In genomic region chr6:156809034-156809433, GRCh38 we compare ENCODE assay signal across 9 cellular contexts. TPM values are rescaled to one million over a fixed set of nuclear protein-coding genes. Genes with fewer than 3 reads are reported as not detected.
DNase-seq lines count a peak whose midpoint lies in the region; ATAC-seq, FAIRE-seq and TF ChIP-seq lines count a peak whose summit lies in the region.
"Had no signal": no experiment of that assay in that cellular context is flagged by ENCODE, and none has a peak within 500 bp of the region (broad histone marks: within the 10 kb centered on the region; RNA-seq: fewer than 3 reads in every experiment).

No MANE protein-coding gene starts in this region.

- peaks cover 83% of the 10 kb centered on the region for H3K4me1 Mint-ChIP-seq in stimulated activated naive CD8-positive, alpha-beta T cell treated with anti-CD3 and anti-CD28 coated beads, Interleukin-15, amount 100 ng/mL, for 72 hours

- no peaks in the 10 kb centered on the region for H3K9me3 ChIP-seq in small intestine (ENCODE audit: control insufficient read depth, low read depth)

- H3K27ac ChIP-seq in small intestine (ENCODE audit: low read depth in 1 of 2, low read length in 1 of 2): no peak overlapping the region
- H3K27ac ChIP-seq: KMS-11 had no signal

- peak; percentile 69 for ATAC-seq in GM21717 (IDR thresholded peaks at IDR 0.05; ENCODE audit: unreplicated experiment)
- ATAC-seq in esophagus mucosa: peak; percentile 51
- ATAC-seq in stimulated activated naive CD8-positive, alpha-beta T cell treated with anti-CD3 and anti-CD28 coated beads, Interleukin-15, amount 100 ng/mL, for 72 hours: peak; percentile 64

- no peak overlapping the region for H3K4me3 ChIP-seq in small intestine (ENCODE audit: low read depth in 1 of 2, low read length in 2 of 2)

- 0 out of 2 replicates have a peak, but pooled peaks have one; percentile 23 for TF ChIP-seq POLR2A in GM12891 (IDR thresholded peaks at IDR 0.05; ENCODE audit: low read depth, low read length)

- H3K27ac Mint-ChIP-seq in stimulated activated naive CD8-positive, alpha-beta T cell treated with anti-CD3 and anti-CD28 coated beads, Interleukin-15, amount 100 ng/mL, for 72 hours: no peak overlapping the region

- H3K4me3 Mint-ChIP-seq in stimulated activated naive CD8-positive, alpha-beta T cell treated with anti-CD3 and anti-CD28 coated beads, Interleukin-15, amount 100 ng/mL, for 72 hours: peak overlapping the region in 1 of 2 donors; percentile 36

- peaks cover 6 to 10% of the 10 kb centered on the region in 2 donors for H3K9me3 Mint-ChIP-seq in stimulated activated naive CD8-positive, alpha-beta T cell treated with anti-CD3 and anti-CD28 coated beads, Interleukin-15, amount 100 ng/mL, for 72 hours

- 58 to 77% (median 73%) methylated on average over 4 of the region's 4 CpGs for WGBS in small intestine, 3 donors

- peaks cover 3 to 10% of the 10 kb centered on the region in 2 donors for H3K4me1 ChIP-seq in small intestine (ENCODE audit: control insufficient read depth in 2 of 2, insufficient read depth in 1 of 2, low read depth in 1 of 2, low read length in 1 of 2)

- no peaks in the 10 kb centered on the region for H3K27me3 Mint-ChIP-seq in stimulated activated naive CD8-positive, alpha-beta T cell treated with anti-CD3 and anti-CD28 coated beads, Interleukin-15, amount 100 ng/mL, for 72 hours

- FAIRE-seq in GM12891 (lab: Jason Lieb, UNC) (peak; percentile 87), small intestine (lab: Jason Lieb, UNC) (no peak)

- DNase-seq in GM12891 (ENCODE audit: insufficient read length, low spot score): no peak
- peak; percentile 20 for DNase-seq in LHCN-M2 (ENCODE audit: low read depth)
- no peak for DNase-seq in stimulated activated naive CD8-positive, alpha-beta T cell treated with anti-CD3 and anti-CD28 coated beads, Interleukin-15, amount 100 ng/mL, for 72 hours
- no peak for DNase-seq in activated effector memory CD4-positive, alpha-beta T cell treated with anti-CD3 and anti-CD28 coated beads, Interleukin-2, amount 50 U/mL, for 16 hours
- DNase-seq in small intestine: no peak
- DNase-seq in activated CD4-positive, CD25-positive, alpha-beta regulatory T cell (lab: John Stamatoyannopoulos, UW): no peak

- H3K36me3 ChIP-seq in small intestine (ENCODE audit: control insufficient read depth in 2 of 2, insufficient read depth in 2 of 2, low read length in 2 of 2): peaks cover 0 to 3% of the 10 kb centered on the region in 2 donors

- no peaks in the 10 kb centered on the region for H3K27me3 ChIP-seq in small intestine (ENCODE audit: control insufficient read depth in 2 of 2, insufficient read depth in 2 of 2, low read length in 2 of 2)

TF ChIP-seq in GM12891, 5 proteins besides CTCF, POLR2A, EP300 and RAD21:
- TF ChIP-seq POLR2AphosphoS5 (IDR thresholded peaks at IDR 0.05; ENCODE audit: low read depth, low read length) (no peak), TAF1 (IDR thresholded peaks at IDR 0.05; ENCODE audit: low read depth, low read length) (no peak), SPI1 (IDR thresholded peaks at IDR 0.05; ENCODE audit: low read depth, low read length) (no peak), POU2F2 (IDR thresholded peaks at IDR 0.05; ENCODE audit: low read depth, low read length) (no peak), PAX5 (IDR thresholded peaks at IDR 0.05; ENCODE audit: insufficient read depth, low read length, severe bottlenecking) (no peak)

RNA-seq across cellular contexts. Expression of gene ARID1B, which starts 31.9 kb away (rescaled TPM):
- polyA plus RNA-seq in GM12891 (2012; ENCODE audit: low read depth, missing spikeins): 36.8 TPM
- 13.6 and 19.0 TPM in 2 replicates for total RNA-seq in LHCN-M2 (2014; rRNA removed)
- polyA plus RNA-seq in LHCN-M2 (2012): 12.6 TPM
- 45.7 TPM for total RNA-seq in esophagus mucosa
- polyA plus RNA-seq in small intestine: 10 to 100 TPM in 2 of 3 donors, 1 to 10 TPM in 1; 7.3 to 23.3 (median 10.7) TPM
